Comparison of ENCODE assay signal across 8 cellular contexts in the genomic region with DNA sequence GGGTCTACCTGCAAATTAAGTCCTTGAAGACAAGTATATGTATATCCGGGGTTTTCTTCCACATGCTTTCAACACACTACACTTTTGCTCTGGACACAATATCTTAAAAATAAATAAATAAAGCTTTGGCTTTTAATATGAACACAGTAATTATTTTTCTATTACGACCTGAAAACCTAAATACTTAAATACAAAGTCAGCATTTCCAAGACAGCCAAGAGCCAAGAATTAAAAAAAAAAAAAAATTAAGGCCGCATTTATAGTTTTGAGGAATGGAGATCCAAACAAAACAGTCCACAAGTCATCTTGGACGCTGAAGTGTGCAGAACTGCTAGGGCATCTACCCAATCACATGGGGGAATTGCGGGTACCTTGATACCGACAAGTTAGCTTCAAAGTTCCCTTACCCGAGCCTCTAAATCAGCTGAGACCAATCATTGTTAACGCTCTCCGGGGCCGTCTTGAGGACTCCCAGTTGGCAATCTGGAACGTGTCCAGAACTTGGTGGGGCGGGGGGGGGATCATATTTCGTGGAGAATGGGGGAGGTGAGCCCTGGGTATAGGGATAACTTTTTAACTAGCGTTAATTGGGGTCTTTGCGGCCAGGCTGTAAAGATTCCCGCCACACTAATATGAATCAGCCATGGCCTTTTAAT. TPM values are rescaled to one million over a fixed set of nuclear protein-coding genes. Genes with fewer than 3 reads are reported as not detected.
A peak's percentile ranks its signal among the peaks of the same experiment; 100 is the strongest.
DNase-seq lines count a peak whose midpoint lies in the region; ATAC-seq and TF ChIP-seq lines count a peak whose summit lies in the region.

No MANE protein-coding gene starts in this region.

- peak overlapping the region; percentile 91 for H3K4me3 ChIP-seq in epithelial cell of esophagus (ENCODE audit: low read length)
- peak overlapping the region; percentile 69 for H3K4me3 ChIP-seq in mesendoderm (ENCODE audit: low read length)
- H3K4me3 ChIP-seq in thymus (ENCODE audit: low read length) = peak overlapping the region; percentile 73

- no peak overlapping the region for H2AK5ac ChIP-seq in mesendoderm (ENCODE audit: low read length)

- H3K36me3 ChIP-seq in mesendoderm (ENCODE audit: control insufficient read depth, insufficient read depth, low read length) (no peaks in the 10 kb centered on the region), thymus (ENCODE audit: control insufficient read depth, insufficient read depth) (no peaks in the 10 kb centered on the region)

- H3K79me1 ChIP-seq in mesendoderm (ENCODE audit: low read length) = peaks cover 4% of the 10 kb centered on the region

- H4K8ac ChIP-seq in mesendoderm (ENCODE audit: low read depth, low read length) = peak overlapping the region; percentile 70

- H3K9ac ChIP-seq in mesendoderm (ENCODE audit: low read length) = peak overlapping the region; percentile 84

- H3K18ac ChIP-seq in mesendoderm (ENCODE audit: low read length) = peak overlapping the region; percentile 84

- H3K23ac ChIP-seq in mesendoderm (ENCODE audit: low read length) = no peak overlapping the region

- no peak overlapping the region for H4K5ac ChIP-seq in mesendoderm (ENCODE audit: low read length)

- no peak overlapping the region for H2BK15ac ChIP-seq in mesendoderm (replicated peaks; ENCODE audit: low read depth)

- DNase-seq in NCI-H345 (lab: John Stamatoyannopoulos, UW) (peak; percentile 54), NCI-H345 treated with DMSO at 0.1 percent for 48 hours (lab: John Stamatoyannopoulos, UW; ENCODE audit: unreplicated experiment) (no peak), NCI-H1694 (lab: John Stamatoyannopoulos, UW) (peak; percentile 46), epithelial cell of esophagus (ENCODE audit: low read depth) (peak; percentile 50), mesendoderm (peak; percentile 36)
- DNase-seq in activated CD4-positive, alpha-beta T cell treated with anti-CD3 and anti-CD28 coated beads for 4 hours = peak; percentile 8 to 17

- H3K4ac ChIP-seq in mesendoderm (ENCODE audit: low read depth, low read length) = peak overlapping the region; percentile 87

- peak overlapping the region; percentile 98 for H3K56ac ChIP-seq in mesendoderm (ENCODE audit: low read length)

- H3K4me1 ChIP-seq in mesendoderm (ENCODE audit: control insufficient read depth, low read depth, low read length) (peaks cover 5% of the 10 kb centered on the region), thymus (ENCODE audit: control insufficient read depth, insufficient read depth, low read length) (peaks cover 13% of the 10 kb centered on the region)

- H3K79me2 ChIP-seq in mesendoderm (ENCODE audit: control insufficient read depth, insufficient read depth, low read length) = peaks cover 30% of the 10 kb centered on the region

- no peak for TF ChIP-seq CTCF in epithelial cell of esophagus (IDR thresholded peaks at IDR 0.05; ENCODE audit: insufficient read depth, low read depth, low read length, missing control alignments)

- no peak overlapping the region for H2BK5ac ChIP-seq in mesendoderm (ENCODE audit: low read length)

- WGBS in mesendoderm (ENCODE audit: extremely low coverage, insufficient coverage, low lambda C conversion rate) = no CpG with 5 or more reads among the region's 16 CpGs
- 13% methylated on average over 16 of the region's 16 CpGs for WGBS in thymus

- no peaks in the 10 kb centered on the region for H3K27me3 ChIP-seq in mesendoderm (ENCODE audit: insufficient read depth, low read length, poor library complexity)
- no peaks in the 10 kb centered on the region for H3K27me3 ChIP-seq in thymus (ENCODE audit: control insufficient read depth, insufficient read depth)

- H3K27ac ChIP-seq in mesendoderm (ENCODE audit: low read depth, low read length) (no peak overlapping the region), thymus (ENCODE audit: low read depth) (peak overlapping the region; percentile 99)

- H2BK120ac ChIP-seq in mesendoderm (ENCODE audit: low read depth, low read length) = no peak overlapping the region

- H3K9me3 ChIP-seq in thymus (ENCODE audit: control insufficient read depth) = no peaks in the 10 kb centered on the region

- no peak for ATAC-seq in GM21390 (IDR thresholded peaks at IDR 0.05; ENCODE audit: unreplicated experiment)

- peak overlapping the region; percentile 53 for H3K4me2 ChIP-seq in mesendoderm (ENCODE audit: low read length)

RNA-seq across cellular contexts. Expression of a gene that starts 0.7 kb away (rescaled TPM):
- polyA plus RNA-seq in mesendoderm (2013, experiment 1 of 2) = 55.8 TPM
- 45.3 TPM for polyA plus RNA-seq in mesendoderm (2013, experiment 2 of 2)
- 38.5 TPM for polyA plus RNA-seq in thymus
